31 cellular contexts compared by ENCODE assay signal in the genomic region with DNA sequence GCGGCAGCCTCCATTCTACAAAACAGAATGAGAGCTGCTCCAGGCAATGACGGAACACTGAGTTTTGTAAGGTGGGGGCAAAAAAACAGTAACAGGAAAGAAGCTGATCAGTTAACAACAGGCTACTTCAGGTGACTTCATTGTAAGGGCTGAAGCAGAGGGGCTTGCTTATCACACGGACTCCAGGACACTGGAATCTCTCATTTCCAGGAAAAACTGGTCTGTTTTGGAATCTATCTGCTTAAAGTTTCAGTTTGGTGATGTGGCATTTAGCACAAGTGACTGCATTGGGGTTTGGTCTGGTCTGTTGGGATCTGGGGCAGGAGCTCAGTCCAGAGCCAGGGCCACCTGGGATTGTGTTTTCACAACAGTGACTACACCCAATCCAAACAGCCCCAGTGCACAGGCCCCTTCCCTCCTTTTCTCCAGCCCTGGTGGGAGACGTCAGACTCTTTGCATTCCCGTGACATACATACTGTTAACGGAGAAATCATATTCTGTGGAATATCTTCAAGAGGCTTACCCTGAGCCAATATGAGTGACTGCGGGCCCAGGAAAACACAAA. TPM values are rescaled to one million over a fixed set of nuclear protein-coding genes. Genes with fewer than 3 reads are reported as not detected.
"Had no signal": no experiment of that assay in that cellular context is flagged by ENCODE, and none has a peak within 500 bp of the region (broad histone marks: within the 10 kb centered on the region; RNA-seq: fewer than 3 reads in every experiment).

No MANE protein-coding gene starts in this region.

- H3K9me3 ChIP-seq: gastrocnemius medialis had no signal

- H3K4me3 ChIP-seq: coronary artery, dorsolateral prefrontal cortex, gastrocnemius medialis had no signal

- H3K27ac ChIP-seq: brain microvascular endothelial cell, coronary artery, foreskin keratinocyte, gastrocnemius medialis had no signal

- H3K36me3 ChIP-seq: brain microvascular endothelial cell, gastrocnemius medialis had no signal

- ATAC-seq: activated CD4-positive, alpha-beta T cell treated with anti-CD3 and anti-CD28 coated beads for 36 hours; activated CD8-positive, alpha-beta T cell treated with anti-CD3 and anti-CD28 coated beads for 36 hours; activated T-cell treated with anti-CD3 and anti-CD28 coated beads, Interleukin-2, amount 50 U/mL, for 4 hours; activated T-helper 17 cell treated with anti-CD3 and anti-CD28 coated beads, Interleukin-2, amount 50 U/mL, for 72 hours; esophagus mucosa; foreskin keratinocyte; gastrocnemius medialis had no signal

- DNase-seq: activated CD4-positive, alpha-beta T cell treated with anti-CD3 and anti-CD28 coated beads for 36 hours; activated CD4-positive, alpha-beta T cell treated with anti-CD3 and anti-CD28 coated beads, Interleukin-2, amount 10 ng/mL, durations not matched to agents 7 days and 5 days; activated CD4-positive, alpha-beta T cell treated with anti-CD3 and anti-CD28 coated beads, Interleukin-2, amount 50 U/mL, for 4 hours; activated CD4-positive, CD25-positive, alpha-beta regulatory T cell; activated CD4-positive, CD25-positive, alpha-beta regulatory T cell treated with anti-CD3 and anti-CD28 coated beads, Interleukin-2, amount 50 U/mL, for 72 hours; activated CD8-positive, alpha-beta memory T cell treated with anti-CD3 and anti-CD28 coated beads for 24 hours; activated CD8-positive, alpha-beta T cell treated with anti-CD3 and anti-CD28 coated beads for 36 hours; activated effector memory CD4-positive, alpha-beta T cell treated with Interleukin-2 at 50 U/mL for 16 hours; activated gamma-delta T cell treated with Interleukin-2 at 50 U/mL for 16 hours; activated naive CD4-positive, alpha-beta T cell treated with anti-CD3 and anti-CD28 coated beads, Interleukin-2, amount 50 U/mL, for 16 hours; activated naive CD4-positive, alpha-beta T cell treated with Interleukin-2 at 50 U/mL for 16 hours; activated T-cell treated with anti-CD3 and anti-CD28 coated beads, Interleukin-2, amount 50 U/mL, for 4 hours; amniotic stem cell; anterior cingulate cortex; brain microvascular endothelial cell; dorsolateral prefrontal cortex; effector memory CD4-positive, alpha-beta T cell; endodermal cell; foreskin keratinocyte; gastrocnemius medialis; glutamatergic neuron; T-helper 2 cell had no signal

- H3K27me3 ChIP-seq: brain microvascular endothelial cell, dorsolateral prefrontal cortex, gastrocnemius medialis had no signal

- H3K4me1 ChIP-seq: foreskin keratinocyte, gastrocnemius medialis had no signal

RNA-seq across cellular contexts. Expression of a gene that starts 14.1 kb away (rescaled TPM):
- total RNA-seq: activated CD4-positive, alpha-beta T cell treated with anti-CD3 and anti-CD28 coated beads for 36 hours; activated CD4-positive, alpha-beta T cell treated with anti-CD3 and anti-CD28 coated beads, Interleukin-2, amount 10 ng/mL, durations not matched to agents 7 days and 5 days; activated CD8-positive, alpha-beta T cell treated with anti-CD3 and anti-CD28 coated beads for 36 hours; activated T-cell treated with anti-CD3 and anti-CD28 coated beads, Interleukin-2, amount 50 U/mL, for 4 hours; activated T-helper 17 cell treated with anti-CD3 and anti-CD28 coated beads, Interleukin-2, amount 50 U/mL, for 72 hours; astrocyte; cardiac septum; epithelial cell of proximal tubule; esophagus mucosa; foreskin keratinocyte; gastrocnemius medialis; T-helper 1 cell treated with Interleukin-12 subunit alpha and Interleukin-12 subunit beta and Interleukin-4 antibody, amounts not matched to agents 30 ng/mL and 1 ng/mL, for 36 hours had no signal
- polyA plus RNA-seq: foreskin keratinocyte had no signal

RNA-seq across cellular contexts. Expression of a gene that starts 40.6 kb away (rescaled TPM):
- total RNA-seq: activated CD4-positive, alpha-beta T cell treated with anti-CD3 and anti-CD28 coated beads for 36 hours; activated CD4-positive, alpha-beta T cell treated with anti-CD3 and anti-CD28 coated beads, Interleukin-2, amount 10 ng/mL, durations not matched to agents 7 days and 5 days; activated CD8-positive, alpha-beta T cell treated with anti-CD3 and anti-CD28 coated beads for 36 hours; activated T-cell treated with anti-CD3 and anti-CD28 coated beads, Interleukin-2, amount 50 U/mL, for 4 hours; activated T-helper 17 cell treated with anti-CD3 and anti-CD28 coated beads, Interleukin-2, amount 50 U/mL, for 72 hours; astrocyte; bronchial epithelial cell; cardiac septum; cerebellum; endodermal cell; epithelial cell of proximal tubule; esophagus mucosa; foreskin keratinocyte; gastrocnemius medialis; T-helper 1 cell treated with Interleukin-12 subunit alpha and Interleukin-12 subunit beta and Interleukin-4 antibody, amounts not matched to agents 30 ng/mL and 1 ng/mL, for 36 hours had no signal
- polyA plus RNA-seq: foreskin keratinocyte had no signal
